ENCODE assay signal across 8 cellular contexts in genomic region chr11:107898270-107898669, GRCh38. TPM values are rescaled to one million over a fixed set of nuclear protein-coding genes. Genes with fewer than 3 reads are reported as not detected.
A peak's percentile ranks its signal among the peaks of the same experiment; 100 is the strongest.
DNase-seq lines count a peak whose midpoint lies in the region; ATAC-seq and TF ChIP-seq lines count a peak whose summit lies in the region.

No MANE protein-coding gene starts in this region.

- no peak overlapping the region for H3K4me3 Mint-ChIP-seq in activated T-helper 17 cell treated with anti-CD3 and anti-CD28 coated beads, Interleukin-2, amount 50 U/mL, for 72 hours

- no peak overlapping the region for H3K27ac ChIP-seq in DOHH2 (ENCODE audit: low read depth, low read length)
- no peak overlapping the region for H3K27ac ChIP-seq in Karpas-422 (ENCODE audit: low read length)

- H3K9me2 ChIP-seq in DOHH2 (replicated peaks; ENCODE audit: control insufficient read depth, low read length) = no peaks in the 10 kb centered on the region
- no peaks in the 10 kb centered on the region for H3K9me2 ChIP-seq in Karpas-422 (replicated peaks; ENCODE audit: insufficient read depth, low read length)

- H3K4me1 Mint-ChIP-seq in activated T-helper 17 cell treated with anti-CD3 and anti-CD28 coated beads, Interleukin-2, amount 50 U/mL, for 72 hours = no peaks in the 10 kb centered on the region

- H3K9me3 ChIP-seq in DOHH2 (ENCODE audit: control insufficient read depth, insufficient read depth, low read length) (no peaks in the 10 kb centered on the region), Karpas-422 (ENCODE audit: low read length) (no peaks in the 10 kb centered on the region)

- peak; percentile 84 for DNase-seq in Karpas-422
- DNase-seq in left lobe of liver (ENCODE audit: low spot score) = no peak
- DNase-seq in GOT3 (lab: John Stamatoyannopoulos, UW) = no peak
- DNase-seq in stimulated activated CD4-positive, alpha-beta T cell treated with anti-CD3 and anti-CD28 coated beads, Interleukin-2, amount 100 ng/mL, for 48 hours = no peak
- no peak for DNase-seq in activated naive CD4-positive, alpha-beta T cell (lab: John Stamatoyannopoulos, UW)

- H3K4me3 ChIP-seq in DOHH2 (ENCODE audit: low read length) = no peak overlapping the region
- no peak overlapping the region for H3K4me3 ChIP-seq in Karpas-422 (ENCODE audit: low read length)

- H3K27me3 Mint-ChIP-seq in activated T-helper 17 cell treated with anti-CD3 and anti-CD28 coated beads, Interleukin-2, amount 50 U/mL, for 72 hours = peaks cover 5% of the 10 kb centered on the region

- no peak overlapping the region for H3K9ac ChIP-seq in Karpas-422 (ENCODE audit: low read length)

- ATAC-seq in GM19395 (IDR thresholded peaks at IDR 0.05; ENCODE audit: unreplicated experiment) = peak; percentile 75
- ATAC-seq in activated T-helper 17 cell treated with anti-CD3 and anti-CD28 coated beads, Interleukin-2, amount 50 U/mL, for 72 hours (replicated peaks) = peak; percentile 77
- peak; percentile 41 for ATAC-seq in left lobe of liver

- no peaks in the 10 kb centered on the region for H3K9me3 Mint-ChIP-seq in activated T-helper 17 cell treated with anti-CD3 and anti-CD28 coated beads, Interleukin-2, amount 50 U/mL, for 72 hours

- H4K20me1 ChIP-seq in DOHH2 (ENCODE audit: control insufficient read depth, insufficient read depth, low read depth, low read length) (no peaks in the 10 kb centered on the region), Karpas-422 (ENCODE audit: insufficient read depth, low read depth, low read length) (no peaks in the 10 kb centered on the region)

- H3K4me1 ChIP-seq in DOHH2 (ENCODE audit: control insufficient read depth, low read length) (no peaks in the 10 kb centered on the region), Karpas-422 (ENCODE audit: low read length) (no peaks in the 10 kb centered on the region)

- no peaks in the 10 kb centered on the region for H3K36me3 Mint-ChIP-seq in activated T-helper 17 cell treated with anti-CD3 and anti-CD28 coated beads, Interleukin-2, amount 50 U/mL, for 72 hours (ENCODE audit: low read depth)

- H3K79me2 ChIP-seq in DOHH2 (ENCODE audit: control insufficient read depth, low read length) = no peaks in the 10 kb centered on the region
- H3K79me2 ChIP-seq in Karpas-422 (ENCODE audit: low read length) = no peaks in the 10 kb centered on the region

- H2AFZ ChIP-seq in Karpas-422 (ENCODE audit: low read length) = no peak overlapping the region

- H3K27me3 ChIP-seq in DOHH2 (ENCODE audit: control insufficient read depth, low read length) = peaks cover 12% of the 10 kb centered on the region
- no peaks in the 10 kb centered on the region for H3K27me3 ChIP-seq in Karpas-422 (ENCODE audit: low read length)

- no peaks in the 10 kb centered on the region for H3F3A ChIP-seq in DOHH2 (ENCODE audit: control insufficient read depth, insufficient read depth)

- H3K27ac Mint-ChIP-seq in activated T-helper 17 cell treated with anti-CD3 and anti-CD28 coated beads, Interleukin-2, amount 50 U/mL, for 72 hours = no peak overlapping the region

- TF ChIP-seq CTCF in DOHH2 (IDR thresholded peaks at IDR 0.05; ENCODE audit: low read depth, low read length, poor library complexity, severe bottlenecking) = peak; percentile 46

- no peak overlapping the region for H3K4me2 ChIP-seq in DOHH2 (ENCODE audit: low read length)
- no peak overlapping the region for H3K4me2 ChIP-seq in Karpas-422 (ENCODE audit: low read depth, low read length, poor library complexity, severe bottlenecking)

- H3K36me3 ChIP-seq in DOHH2 (ENCODE audit: control insufficient read depth, low read length) = no peaks in the 10 kb centered on the region
- no peaks in the 10 kb centered on the region for H3K36me3 ChIP-seq in Karpas-422 (ENCODE audit: insufficient read depth, low read length)

RNA-seq across cellular contexts. Expression of gene RAB39A, which starts 30.0 kb away (rescaled TPM):
- total RNA-seq in Karpas-422 (2014; rRNA removed; shearing (Covaris generic); ENCODE audit: low replicate concordance) = 36.2 and 52.7 TPM in 2 replicates
- 1 to 10 TPM; 2.5 to 3.1 TPM for total RNA-seq in activated T-helper 17 cell treated with anti-CD3 and anti-CD28 coated beads, Interleukin-2, amount 50 U/mL, for 72 hours
- 0.58 TPM for total RNA-seq in left lobe of liver

RNA-seq across cellular contexts. Expression of gene SLC35F2, which starts 39.7 kb away (rescaled TPM):
- 115 and 135 TPM in 2 replicates for total RNA-seq in Karpas-422 (2014; rRNA removed; shearing (Covaris generic); ENCODE audit: low replicate concordance)
- 10 to 100 TPM; 16.9 to 29.2 TPM for total RNA-seq in activated T-helper 17 cell treated with anti-CD3 and anti-CD28 coated beads, Interleukin-2, amount 50 U/mL, for 72 hours
- total RNA-seq in left lobe of liver = 0.78 TPM

Comparison
In these comparisons a context has a peak if more than half of its experiments do, and no peak if none do; other contexts are left out.
1. RNA of gene SLC35F2, which starts 39.7 kb away (total RNA-seq): 115 to 135 TPM in Karpas-422 and 16.9 to 29.2 TPM in activated T-helper 17 cell treated with anti-CD3 and anti-CD28 coated beads, Interleukin-2, amount 50 U/mL, for 72 hours; 0.78 TPM in left lobe of liver (single experiment); every median in the first group is over 10 times any median in the second.
2. Peak in every context shown above with its lines, with median percentiles within 50 percentile points of each other: ATAC-seq.